9 cellular contexts compared by ENCODE assay signal in the genomic region with DNA sequence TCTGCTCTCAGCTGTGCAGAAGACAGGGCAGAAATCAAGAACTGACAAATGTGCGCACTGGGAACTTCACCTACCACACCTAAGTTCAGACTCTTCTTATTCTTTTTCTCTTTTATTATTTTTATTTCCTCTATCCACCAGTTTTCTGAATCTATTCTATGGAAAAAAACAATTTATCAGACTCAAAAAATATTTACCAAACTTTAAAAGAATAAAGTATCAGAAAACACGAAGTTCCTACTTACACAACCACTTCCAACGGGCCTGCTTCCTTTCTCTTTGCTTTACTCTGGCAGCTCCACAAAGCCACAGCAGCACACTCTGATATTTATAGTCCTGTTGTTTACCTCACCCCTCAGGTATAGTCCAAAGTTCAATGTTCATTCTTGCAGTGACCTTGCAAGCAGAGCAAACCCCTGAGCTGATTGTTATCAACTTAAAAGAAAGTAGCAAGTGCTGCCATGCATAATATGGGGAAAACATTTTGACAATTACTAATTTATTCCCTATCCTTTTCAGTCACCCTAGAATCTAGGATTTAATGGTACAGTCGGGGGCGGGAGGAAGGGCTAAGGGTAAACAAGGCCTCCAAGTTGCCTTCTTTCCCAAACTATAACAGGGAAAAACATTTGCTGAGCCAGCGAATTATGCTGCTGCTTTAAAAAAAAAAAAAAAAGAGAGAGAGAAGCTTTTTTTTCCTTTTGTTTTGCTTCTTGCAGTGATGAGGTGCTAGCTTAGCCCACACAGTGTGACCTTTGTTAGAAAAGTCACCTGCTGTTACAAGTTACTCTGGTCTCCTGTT. TPM values are rescaled to one million over a fixed set of nuclear protein-coding genes. Genes with fewer than 3 reads are reported as not detected.
DNase-seq lines count a peak whose midpoint lies in the region; ATAC-seq, FAIRE-seq and TF ChIP-seq lines count a peak whose summit lies in the region.
"Had no signal": no experiment of that assay in that cellular context is flagged by ENCODE, and none has a peak within 500 bp of the region (broad histone marks: within the 10 kb centered on the region; RNA-seq: fewer than 3 reads in every experiment).

A gene with protein sequence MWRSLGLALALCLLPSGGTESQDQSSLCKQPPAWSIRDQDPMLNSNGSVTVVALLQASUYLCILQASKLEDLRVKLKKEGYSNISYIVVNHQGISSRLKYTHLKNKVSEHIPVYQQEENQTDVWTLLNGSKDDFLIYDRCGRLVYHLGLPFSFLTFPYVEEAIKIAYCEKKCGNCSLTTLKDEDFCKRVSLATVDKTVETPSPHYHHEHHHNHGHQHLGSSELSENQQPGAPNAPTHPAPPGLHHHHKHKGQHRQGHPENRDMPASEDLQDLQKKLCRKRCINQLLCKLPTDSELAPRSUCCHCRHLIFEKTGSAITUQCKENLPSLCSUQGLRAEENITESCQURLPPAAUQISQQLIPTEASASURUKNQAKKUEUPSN (minus strand): TSS at position 302 of the 802 bp plus-strand sequence. CDS start 3,539 bp downstream, outside the sequence.

- H3K4me2 ChIP-seq in endothelial cell of umbilical vein (ENCODE audit: insufficient read depth, low read length) = no peak within 1 kb of the TSS

- H3K27ac ChIP-seq in endothelial cell of umbilical vein (ENCODE audit: insufficient read depth, low read depth, low read length) = no peak within 1 kb of the TSS

- intact Hi-C loops in endothelial cell of umbilical vein (cut with micrococcal nuclease) = no loop called here

- no peaks in the 10 kb centered on the region for H4K20me1 ChIP-seq in endothelial cell of umbilical vein (replicated peaks; ENCODE audit: control insufficient read depth, extremely low read depth, insufficient read depth, low read length)

- H3K4me1 ChIP-seq in endothelial cell of umbilical vein (ENCODE audit: control insufficient read depth, extremely low read depth, insufficient read depth, low read length) = no peaks in the 10 kb centered on the region

- no peak for FAIRE-seq in endothelial cell of umbilical vein (lab: Jason Lieb, UNC)

- no peaks in the 10 kb centered on the region for H3K36me3 ChIP-seq in endothelial cell of umbilical vein (ENCODE audit: control insufficient read depth in 2 of 2, extremely low read depth in 1 of 2, insufficient read depth in 2 of 2, low read length in 2 of 2)

- no peaks in the 10 kb centered on the region for H3K27me3 Mint-ChIP-seq in activated T-helper 17 cell treated with anti-CD3 and anti-CD28 coated beads, Interleukin-2, amount 50 U/mL, for 72 hours
- H3K27me3 Mint-ChIP-seq: central memory CD8-positive, alpha-beta T cell had no signal

- no peaks in the 10 kb centered on the region for H3K36me3 Mint-ChIP-seq in activated T-helper 17 cell treated with anti-CD3 and anti-CD28 coated beads, Interleukin-2, amount 50 U/mL, for 72 hours (ENCODE audit: low read depth)

- H3K9ac ChIP-seq in endothelial cell of umbilical vein (replicated peaks; ENCODE audit: extremely low read depth, insufficient read depth, low read length) = no peak within 1 kb of the TSS

- no peak within 1 kb of the TSS for H3K4me3 Mint-ChIP-seq in activated T-helper 17 cell treated with anti-CD3 and anti-CD28 coated beads, Interleukin-2, amount 50 U/mL, for 72 hours
- H3K4me3 Mint-ChIP-seq: central memory CD8-positive, alpha-beta T cell had no signal

- BruUV-seq in endothelial cell of umbilical vein (replicated peaks; lab: Mats Ljungman, UMichigan) = no TSS peak

- H3K27me3 ChIP-seq in endothelial cell of umbilical vein (ENCODE audit: control insufficient read depth in 2 of 2, insufficient read depth in 2 of 2, low read length in 2 of 2) = no peaks in the 10 kb centered on the region

- H3K9me3 Mint-ChIP-seq in activated T-helper 17 cell treated with anti-CD3 and anti-CD28 coated beads, Interleukin-2, amount 50 U/mL, for 72 hours = no peaks in the 10 kb centered on the region
- H3K9me3 Mint-ChIP-seq: central memory CD8-positive, alpha-beta T cell had no signal

- no peaks in the 10 kb centered on the region for H3K4me1 Mint-ChIP-seq in activated T-helper 17 cell treated with anti-CD3 and anti-CD28 coated beads, Interleukin-2, amount 50 U/mL, for 72 hours
- H3K4me1 Mint-ChIP-seq: central memory CD8-positive, alpha-beta T cell had no signal

- POLR2A ChIA-PET in endothelial cell of umbilical vein (lab: Charles Lee) = no interaction called here
- POLR2A ChIA-PET in GM10248 (lab: Yijun Ruan, JAX) = no interaction called here

- no peaks in the 10 kb centered on the region for H3K9me3 ChIP-seq in endothelial cell of umbilical vein (replicated peaks; ENCODE audit: control insufficient read depth, insufficient read depth, low read length)

- ATAC-seq in GM18502 (IDR thresholded peaks at IDR 0.05; ENCODE audit: poor library complexity, unreplicated experiment) = no peak
- ATAC-seq in activated T-helper 17 cell treated with anti-CD3 and anti-CD28 coated beads, Interleukin-2, amount 50 U/mL, for 72 hours (replicated peaks) = no peak

- dilution Hi-C loops in endothelial cell of umbilical vein (cut with MboI; ENCODE audit: extremely low pct_ligation_motif_present, low sequenced_read_pairs) = no loop called here

- no peak within 1 kb of the TSS for H2AFZ ChIP-seq in endothelial cell of umbilical vein (ENCODE audit: low read depth, low read length)

- H3K9me1 ChIP-seq in endothelial cell of umbilical vein (replicated peaks; ENCODE audit: control insufficient read depth, extremely low read depth, insufficient read depth, low read length) = no peaks in the 10 kb centered on the region

- no peak for TF ChIP-seq CTCF in endothelial cell of umbilical vein (IDR thresholded peaks at IDR 0.05; ENCODE audit: extremely low read depth in 1 of 2, insufficient read depth in 1 of 2, low read depth in 1 of 2, low read length in 2 of 2)
- no peak for TF ChIP-seq CTCF in GM10248 (IDR thresholded peaks at IDR 0.05; ENCODE audit: control extremely low read depth, extremely low read depth, low read depth, missing control alignments)

- CTCF ChIA-PET in endothelial cell of umbilical vein (lab: Charles Lee) = interaction anchor here (1.3 to 1.8 kb wide), 2 partner anchors 29 to 78 kb away, joined by 3 to 5 read pairs; no protein-coding TSS in a partner anchor
- CTCF ChIA-PET in GM10248 (lab: Yijun Ruan, JAX) = no interaction called here

- no peak for TF ChIP-seq POLR2A in endothelial cell of umbilical vein (IDR thresholded peaks at IDR 0.05; ENCODE audit: low read depth, low read length)

- H3K79me2 ChIP-seq in endothelial cell of umbilical vein (ENCODE audit: control insufficient read depth, insufficient read depth, low read length) = no peaks in the 10 kb centered on the region

- no peak within 1 kb of the TSS for H3K27ac Mint-ChIP-seq in activated T-helper 17 cell treated with anti-CD3 and anti-CD28 coated beads, Interleukin-2, amount 50 U/mL, for 72 hours

- H3K4me3 ChIP-seq in endothelial cell of umbilical vein (replicated peaks in 1 of 3; ENCODE audit: insufficient read depth in 1 of 3, low read depth in 1 of 3, low read length in 3 of 3) = no peak within 1 kb of the TSS

- DNase-seq in DMS153 (lab: John Stamatoyannopoulos, UW) (peak; percentile 93), NCI-H510A treated with DMSO at 0.1 percent for 48 hours (lab: John Stamatoyannopoulos, UW) (peak; percentile 11), endothelial cell of umbilical vein (ENCODE audit: low read depth, low spot score) (peak; percentile 8), medulla oblongata (ENCODE audit: extremely low spot score) (peak; percentile 91), ureter (ENCODE audit: low spot score) (peak; percentile 56), GM10248 (ENCODE audit: extremely low spot score) (no peak)

TF ChIP-seq in endothelial cell of umbilical vein, 7 proteins besides CTCF, POLR2A, EP300 and RAD21:
- TF ChIP-seq, protein P1, sequence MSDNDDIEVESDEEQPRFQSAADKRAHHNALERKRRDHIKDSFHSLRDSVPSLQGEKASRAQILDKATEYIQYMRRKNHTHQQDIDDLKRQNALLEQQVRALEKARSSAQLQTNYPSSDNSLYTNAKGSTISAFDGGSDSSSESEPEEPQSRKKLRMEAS (IDR thresholded peaks at IDR 0.05; ENCODE audit: insufficient read depth, insufficient read length) = no peak
- TF ChIP-seq MYC (IDR thresholded peaks at IDR 0.05; ENCODE audit: low read depth, low read length) (no peak), GATA2 (IDR thresholded peaks at IDR 0.05; ENCODE audit: insufficient read depth, insufficient read length, low read depth, low read length) (no peak), FOS (IDR thresholded peaks at IDR 0.05; ENCODE audit: borderline replicate concordance, insufficient read depth, low read length) (no peak), JUN (IDR thresholded peaks at IDR 0.05; ENCODE audit: borderline replicate concordance, insufficient read depth, insufficient read length, low read depth) (no peak), EZH2 (IDR thresholded peaks at IDR 0.05; ENCODE audit: borderline replicate concordance, low read depth, low read length, severe bottlenecking) (no peak)

RNA-seq across cellular contexts. Expression of the gene that starts here (rescaled TPM):
- total RNA-seq in endothelial cell of umbilical vein = 1.5 TPM in 1 of 2 replicates, not detected in the other
- 0.22 and 0.35 TPM in 2 replicates for polyA plus RNA-seq in endothelial cell of umbilical vein
- polyA plus RNA-seq in endothelial cell of umbilical vein (2011; cell fraction: cytosol; rRNA removed) = 0.20 and 0.26 TPM in 2 replicates
- 0.38 TPM in 1 of 2 replicates, not detected in the other for polyA plus RNA-seq in endothelial cell of umbilical vein (2011; cell fraction: nucleus; rRNA removed)
- 0.15 and 0.37 TPM in 2 replicates for polyA plus RNA-seq in endothelial cell of umbilical vein (2012)
- 0.87 TPM in 1 of 2 replicates, not detected in the other for polyA minus RNA-seq in endothelial cell of umbilical vein
- polyA minus RNA-seq in endothelial cell of umbilical vein (2011; cell fraction: cytosol; rRNA and poly(A)+ RNA removed) = not detected
- polyA minus RNA-seq in endothelial cell of umbilical vein (2011; cell fraction: nucleus; rRNA and poly(A)+ RNA removed) = 0.10 TPM in 1 of 2 replicates, not detected in the other
- total RNA-seq in ureter = 87.8 TPM
- total RNA-seq in activated T-helper 17 cell treated with anti-CD3 and anti-CD28 coated beads, Interleukin-2, amount 50 U/mL, for 72 hours = not detected

Comparison
In these comparisons a context has a peak if more than half of its experiments do, and no peak if none do; other contexts are left out.
1. RNA of the gene that starts here (total RNA-seq): 87.8 TPM in ureter (single experiment); 1.5 TPM in endothelial cell of umbilical vein and not detected in activated T-helper 17 cell treated with anti-CD3 and anti-CD28 coated beads, Interleukin-2, amount 50 U/mL, for 72 hours; every median in the first group is over 10 times any median in the second.